In genomic region chr10:33154590-33154989, GRCh38 we compare ENCODE assay signal across 1 cellular context.
TF ChIP-seq lines count a peak whose summit lies in the region.

No MANE protein-coding gene starts in this region.

TF ChIP-seq in IMR-90, 13 proteins besides CTCF, POLR2A, EP300 and RAD21:
- TF ChIP-seq USF2 (IDR thresholded peaks at IDR 0.05; ENCODE audit: low read depth, low read length) (no peak), CHD1 (IDR thresholded peaks at IDR 0.05; ENCODE audit: low read depth, low read length) (no peak), BHLHE40 (IDR thresholded peaks at IDR 0.05; ENCODE audit: low read depth, low read length) (no peak), NFE2L2 (IDR thresholded peaks at IDR 0.05; ENCODE audit: low read depth, low read length) (no peak), RFX5 (IDR thresholded peaks at IDR 0.05; ENCODE audit: low read depth, low read length) (no peak), MAFK (IDR thresholded peaks at IDR 0.05; ENCODE audit: low read depth, low read length) (no peak), RCOR1 (IDR thresholded peaks at IDR 0.05; ENCODE audit: insufficient replicate concordance, low read length) (no peak), ELK1 (IDR thresholded peaks at IDR 0.05; ENCODE audit: borderline replicate concordance, low read depth, low read length) (no peak), MAZ (IDR thresholded peaks at IDR 0.05; ENCODE audit: borderline replicate concordance, low read depth, low read length) (no peak), CEBPB (IDR thresholded peaks at IDR 0.05; ENCODE audit: low read depth, low read length) (no peak), FOS (IDR thresholded peaks at IDR 0.05; ENCODE audit: low read depth, low read length) (no peak), MXI1 (IDR thresholded peaks at IDR 0.05; ENCODE audit: borderline replicate concordance, low read depth, low read length) (no peak), SMC3 (IDR thresholded peaks at IDR 0.05; ENCODE audit: low read depth, low read length) (no peak)
TF ChIP-seq in IMR-90: peak in this region for 0.
